In the genomic region with DNA sequence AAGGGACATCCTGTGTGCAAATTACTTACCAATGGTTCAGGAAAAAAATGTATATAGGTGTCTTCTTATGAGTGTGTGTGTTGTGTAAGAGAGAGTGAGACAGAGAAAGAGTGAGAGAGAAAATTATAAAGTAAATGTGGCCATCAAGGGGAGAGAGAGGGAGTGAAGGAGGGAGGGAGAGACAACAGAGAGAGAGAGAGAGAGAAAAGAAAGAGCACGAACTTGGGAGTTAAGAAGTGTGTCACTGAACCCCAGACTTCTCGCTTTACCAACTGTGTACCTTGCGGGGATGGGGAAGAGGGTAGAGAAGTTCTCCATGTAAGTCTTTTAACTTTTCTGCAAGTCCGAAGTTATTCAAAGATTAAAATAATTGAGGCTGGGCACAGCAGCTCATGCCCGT, we compare ENCODE assay signal across 8 cellular contexts. TPM values are rescaled to one million over a fixed set of nuclear protein-coding genes. Genes with fewer than 3 reads are reported as not detected.
DNase-seq lines count a peak whose midpoint lies in the region; ATAC-seq and TF ChIP-seq lines count a peak whose summit lies in the region.

No MANE protein-coding gene starts in this region.

- TF ChIP-seq CTCF in heart right ventricle (IDR thresholded peaks at IDR 0.05) = no peak
- TF ChIP-seq CTCF in vagina (IDR thresholded peaks at IDR 0.05) = no peak

- H3K27ac ChIP-seq in heart right ventricle (peak overlapping the region; percentile 97 to 100 (median 100)), vagina (peak overlapping the region; percentile 100)

- H3K4me1 Mint-ChIP-seq in central memory CD8-positive, alpha-beta T cell = peaks cover 35% of the 10 kb centered on the region
- H3K4me1 Mint-ChIP-seq in naive B cell = peaks cover 48 to 76% (median 66%) of the 10 kb centered on the region in 3 donors

- 92 to 94% methylated on average over 5 of the region's 5 CpGs for WGBS in heart right ventricle, 2 donors

- H3K4me3 Mint-ChIP-seq in central memory CD8-positive, alpha-beta T cell = peak overlapping the region; percentile 81
- H3K4me3 Mint-ChIP-seq in naive B cell = peak overlapping the region; percentile 86 to 98 (median 92)

- no peak for TF ChIP-seq POLR2A in vagina (IDR thresholded peaks at IDR 0.05)

- peaks cover 22% of the 10 kb centered on the region for H3K36me3 Mint-ChIP-seq in central memory CD8-positive, alpha-beta T cell (ENCODE audit: insufficient read depth)
- H3K36me3 Mint-ChIP-seq in naive B cell = no peaks in the 10 kb centered on the region

- H3K4me1 ChIP-seq in heart right ventricle (peaks cover 8 to 54% (median 44%) of the 10 kb centered on the region in 9 donors), vagina (peaks cover 20% of the 10 kb centered on the region)

- H3K9me3 ChIP-seq in heart right ventricle = no peaks in the 10 kb centered on the region
- H3K9me3 ChIP-seq in vagina = no peaks in the 10 kb centered on the region

- no peaks in the 10 kb centered on the region for H3K27me3 ChIP-seq in heart right ventricle
- H3K27me3 ChIP-seq in vagina = no peaks in the 10 kb centered on the region

- H3K36me3 ChIP-seq in heart right ventricle (no peaks in the 10 kb centered on the region), vagina (no peaks in the 10 kb centered on the region)

- DNase-seq in heart right ventricle = no peak
- DNase-seq in cardiac septum (ENCODE audit: low spot score) = no peak
- DNase-seq in central memory CD8-positive, alpha-beta T cell (ENCODE audit: low spot score in 2 of 2) = no peak
- DNase-seq in naive B cell = no peak
- no peak for DNase-seq in vagina (ENCODE audit: extremely low spot score in 2 of 2)
- DNase-seq in NCI-H524 (lab: John Stamatoyannopoulos, UW) = no peak

- intact Hi-C loops in heart right ventricle (cut with DNase I) (loop anchor here in 8 of 10 donors (1.0 to 10.0 kb wide), 5 partner anchors 18 to 345 kb away; a partner anchor contains a TSS), cardiac septum (cut with DNase I) (loop anchor here (1.0 kb wide), 1 partner anchor 19 kb away; no protein-coding TSS in a partner anchor), vagina (cut with DNase I) (no loop called here)

- H3K27me3 Mint-ChIP-seq in central memory CD8-positive, alpha-beta T cell = no peaks in the 10 kb centered on the region
- H3K27me3 Mint-ChIP-seq in naive B cell = no peaks in the 10 kb centered on the region

- no peak for ATAC-seq in heart right ventricle
- ATAC-seq in central memory CD8-positive, alpha-beta T cell (replicated peaks; ENCODE audit: extremely low read depth, poor library complexity, severe bottlenecking) = no peak
- no peak for ATAC-seq in naive B cell (ENCODE audit: low read depth in 2 of 2)
- no peak for ATAC-seq in GM21360 (IDR thresholded peaks at IDR 0.05; ENCODE audit: unreplicated experiment)
- no peak for ATAC-seq in GM18868 (IDR thresholded peaks at IDR 0.05; ENCODE audit: unreplicated experiment)

- peak overlapping the region; percentile 100 for H3K27ac Mint-ChIP-seq in central memory CD8-positive, alpha-beta T cell (ENCODE audit: low read depth)
- peak overlapping the region; percentile 82 to 100 (median 100) for H3K27ac Mint-ChIP-seq in naive B cell

- no peaks in the 10 kb centered on the region for H3K9me3 Mint-ChIP-seq in central memory CD8-positive, alpha-beta T cell
- no peaks in the 10 kb centered on the region for H3K9me3 Mint-ChIP-seq in naive B cell

- H3K4me3 ChIP-seq in heart right ventricle (peak overlapping the region in 5 of 10 donors; percentile 53 to 64 (median 60)), vagina (no peak overlapping the region)

RNA-seq across cellular contexts. Expression of a gene that starts 28.8 kb away (rescaled TPM):
- 1 to 10 TPM; 2.5 to 6.9 (median 3.9) TPM for total RNA-seq in heart right ventricle
- polyA plus RNA-seq in heart right ventricle = 10 to 100 TPM in 1 of 2 donors, 1 to 10 TPM in 1; 7.8 to 13.5 TPM
- 4.4 TPM for total RNA-seq in cardiac septum
- polyA plus RNA-seq in naive B cell (ENCODE audit: low read depth in 6 of 6) = 1 to 10 TPM; 1.4 to 5.7 (median 3.8) TPM
- 35.6 TPM for total RNA-seq in vagina
